ENCODE assay signal across 1 cellular context in the genomic region with DNA sequence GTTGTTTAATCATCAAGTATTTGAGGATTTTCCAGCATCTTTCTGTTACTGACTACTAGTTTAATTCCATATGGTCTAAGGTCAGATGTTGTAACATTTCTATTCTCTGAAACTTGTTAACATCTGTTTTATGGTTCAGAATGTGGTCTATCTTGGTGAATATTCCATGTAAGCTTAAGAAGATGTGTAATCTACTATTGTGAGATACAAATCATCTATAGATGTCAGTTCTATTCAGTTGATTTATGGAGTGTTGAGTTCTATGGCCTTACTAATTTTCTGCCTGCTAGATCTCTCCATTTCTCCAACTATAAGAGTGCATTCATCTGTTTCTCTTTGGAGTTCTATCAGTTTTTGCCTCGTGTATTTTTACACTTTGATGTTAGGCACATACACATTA.
TF ChIP-seq lines count a peak whose summit lies in the region.

No MANE protein-coding gene starts in this region.

TF ChIP-seq in K562, 482 proteins besides CTCF, POLR2A, EP300 and RAD21 (continued from another document):
- TF ChIP-seq PBX2 (CRISPR knock-in tag; IDR thresholded peaks at IDR 0.05; ENCODE audit: low read depth) (no peak), PBX2 (tag; conservative IDR thresholded peaks at IDR 0.05; ENCODE audit: low read depth) (peak; percentile 61; the same call in 1 of the 2 replicates)
